In the genomic region with DNA sequence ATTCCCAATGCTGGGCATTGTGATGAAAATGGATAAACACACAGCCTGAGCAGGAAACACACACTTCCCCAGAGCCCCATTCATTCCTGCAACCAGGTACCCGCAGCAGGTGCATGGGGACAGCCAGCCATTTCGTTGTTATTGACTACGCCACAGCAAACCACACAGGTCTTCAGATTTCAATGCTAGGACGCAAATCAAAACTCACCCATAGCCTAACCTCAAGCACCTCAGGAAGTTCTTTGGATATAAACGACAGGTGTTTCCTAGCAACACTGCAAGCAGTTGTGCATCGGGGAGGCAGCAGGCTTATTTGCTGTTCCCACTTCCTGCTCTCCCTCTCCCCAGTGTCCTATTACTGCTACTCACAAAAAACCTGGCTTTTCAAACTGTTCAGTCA, we compare ENCODE assay signal across 1 cellular context.
TF ChIP-seq lines count a peak whose summit lies in the region.

No MANE protein-coding gene starts in this region.

TF ChIP-seq in GM23338, 12 proteins besides CTCF, POLR2A, EP300 and RAD21 (continued from another document):
- TF ChIP-seq EZH2phosphoT487 (IDR thresholded peaks at IDR 0.05; ENCODE audit: unreplicated experiment) = no peak
- TF ChIP-seq STAT1 (IDR thresholded peaks at IDR 0.05; ENCODE audit: unreplicated experiment) = no peak
